2 cellular contexts compared by ENCODE assay signal in the genomic region with DNA sequence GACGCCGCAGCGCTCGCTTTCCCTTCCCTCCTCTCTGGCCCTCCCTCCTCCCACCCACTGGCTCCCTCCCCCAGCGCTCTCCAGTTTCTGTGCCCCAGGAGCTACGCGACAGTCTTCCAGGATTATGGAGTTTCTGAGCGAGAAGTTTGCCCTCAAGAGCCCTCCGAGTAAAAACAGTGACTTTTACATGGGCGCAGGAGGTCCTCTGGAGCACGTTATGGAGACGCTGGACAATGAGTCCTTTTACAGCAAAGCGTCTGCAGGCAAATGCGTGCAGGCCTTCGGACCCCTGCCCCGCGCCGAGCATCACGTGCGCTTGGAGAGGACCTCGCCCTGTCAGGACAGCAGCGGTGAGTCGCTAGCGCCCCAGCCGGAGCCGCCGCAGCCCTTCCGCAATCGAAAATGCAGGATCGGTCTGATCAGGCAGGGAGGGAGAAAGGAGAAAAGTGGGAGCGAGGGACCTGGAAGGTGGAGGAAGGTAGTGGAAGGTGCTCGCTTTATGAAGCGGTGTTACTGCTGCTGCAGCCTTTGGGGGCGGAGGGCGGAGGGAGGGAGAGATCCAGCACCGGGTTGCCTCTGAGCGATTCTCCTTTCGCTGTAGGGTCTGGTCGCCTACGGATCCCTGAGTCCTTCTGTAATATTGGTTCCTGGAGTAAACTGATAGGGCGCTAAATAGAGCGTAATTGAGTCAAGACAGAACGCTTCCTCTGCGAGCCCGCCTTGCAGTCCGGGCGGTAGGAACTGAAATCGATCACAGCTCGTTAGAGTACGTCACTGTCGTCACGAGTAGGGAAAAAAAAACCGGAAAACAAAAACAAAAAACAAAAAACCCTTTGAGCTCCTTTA.
A peak's percentile ranks its signal among the peaks of the same experiment; 100 is the strongest.
TF ChIP-seq lines count a peak whose summit lies in the region.

TSS of gene ALX1 (plus strand) at position 83 of the 846 bp plus-strand sequence. CDS start at position 125, 42 bp downstream.

TF ChIP-seq in HEK293T, 16 proteins besides CTCF, POLR2A, EP300 and RAD21:
- TF ChIP-seq BHLHE40 (IDR thresholded peaks at IDR 0.05; ENCODE audit: borderline replicate concordance) (no peak; the same call in 1 of the 2 replicates), LEF1 (IDR thresholded peaks at IDR 0.05; ENCODE audit: borderline replicate concordance) (no peak), TARDBP (IDR thresholded peaks at IDR 0.05) (no peak), ARNT (IDR thresholded peaks at IDR 0.05) (no peak; the same call in 1 of the 2 replicates), SUZ12 (IDR thresholded peaks at IDR 0.05) (no peak), ELF4 (IDR thresholded peaks at IDR 0.05) (no peak), SP1 (IDR thresholded peaks at IDR 0.05) (no peak), CTBP1 (IDR thresholded peaks at IDR 0.05; ENCODE audit: borderline replicate concordance) (no peak), FOXA1 (IDR thresholded peaks at IDR 0.05) (no peak), NFRKB (IDR thresholded peaks at IDR 0.05) (no peak), FOXM1 (IDR thresholded peaks at IDR 0.05; ENCODE audit: borderline replicate concordance) (no peak), L3MBTL2 (conservative IDR thresholded peaks at IDR 0.05) (peak; percentile 93), FOXK2 (IDR thresholded peaks at IDR 0.05) (no peak), ZNF384 (IDR thresholded peaks at IDR 0.05) (peak; percentile 93), PKNOX1 (IDR thresholded peaks at IDR 0.05) (peak; percentile 73), HDGF (IDR thresholded peaks at IDR 0.05; ENCODE audit: borderline replicate concordance) (no peak)

TF ChIP-seq in endothelial cell of umbilical vein, 7 proteins besides CTCF, POLR2A, EP300 and RAD21:
- no peak for TF ChIP-seq EZH2 (IDR thresholded peaks at IDR 0.05; ENCODE audit: borderline replicate concordance, low read depth, low read length, severe bottlenecking)
- TF ChIP-seq MAX (IDR thresholded peaks at IDR 0.05; ENCODE audit: insufficient read depth, insufficient read length): peak; percentile 53
